Comparison of ENCODE assay signal across 9 cellular contexts in the genomic region with DNA sequence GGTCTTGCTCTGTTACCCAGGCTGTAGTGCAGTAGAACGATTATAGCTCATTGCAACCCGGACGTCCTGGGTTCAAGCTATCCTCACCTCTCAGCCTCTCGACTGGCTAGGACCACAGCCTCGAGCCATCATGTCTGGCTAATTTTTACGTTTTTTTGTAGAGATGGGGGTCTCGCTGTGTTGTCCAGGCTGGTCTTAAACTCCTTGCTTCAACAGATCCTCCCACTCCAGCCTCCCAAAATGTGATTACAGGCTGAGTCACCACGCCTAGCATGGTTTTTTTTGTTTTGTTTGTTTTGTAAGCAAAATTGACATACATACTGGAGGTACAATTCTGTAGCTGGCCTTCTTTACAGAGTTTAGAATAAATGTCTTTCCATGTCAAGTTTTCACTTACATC. TPM values are rescaled to one million over a fixed set of nuclear protein-coding genes. Genes with fewer than 3 reads are reported as not detected.
DNase-seq lines count a peak whose midpoint lies in the region; ATAC-seq and TF ChIP-seq lines count a peak whose summit lies in the region.
"Had no signal": no experiment of that assay in that cellular context is flagged by ENCODE, and none has a peak within 500 bp of the region (broad histone marks: within the 10 kb centered on the region; RNA-seq: fewer than 3 reads in every experiment).

No MANE protein-coding gene starts in this region.

- DNase-seq in ascending aorta (ENCODE audit: low spot score in 2 of 2) (no peak), SW480 (ENCODE audit: low spot score) (no peak), GM19238 (ENCODE audit: insufficient read length, low spot score) (no peak)
- DNase-seq: NCI-H2081 treated with DMSO at 0.1 percent for 48 hours had no signal

- no peak overlapping the region for H3K9ac ChIP-seq in mucosa of rectum (ENCODE audit: low read depth in 1 of 2, low read length in 2 of 2)

- CTCF ChIA-PET in HEK293 (lab: Yijun Ruan, JAX), result interaction anchor here (0.5 to 11.5 kb wide), 15 partner anchors 13 to 331 kb away, joined by 3 to 305 read pairs (median 6); partner anchors contain the start of genes PROK1 and RBM15

- H3K36me3 ChIP-seq in ACC112 (ENCODE audit: insufficient read depth, low read length) (peaks cover 9% of the 10 kb centered on the region; the same call in 1 of the 2 replicates), HEK293 (ENCODE audit: control insufficient read depth in 2 of 2, insufficient read depth in 1 of 2, low read length in 2 of 2) (peaks cover 8 to 26% of the 10 kb centered on the region in 2 experiments), ascending aorta (peaks cover 10 to 22% of the 10 kb centered on the region in 2 donors), mucosa of rectum (ENCODE audit: control insufficient read depth in 2 of 2, insufficient read depth in 2 of 2, low read length in 2 of 2) (peaks cover 12 to 14% of the 10 kb centered on the region in 2 donors)

- no peak overlapping the region for H3K27ac ChIP-seq in ACC112 (ENCODE audit: low read depth, low read length)
- H3K27ac ChIP-seq in HEK293 (ENCODE audit: extremely low read depth, low read depth, low read length), result no peak overlapping the region
- H3K27ac ChIP-seq in ascending aorta, result peak overlapping the region; percentile 93 to 96
- no peak overlapping the region for H3K27ac ChIP-seq in mucosa of rectum (ENCODE audit: low read depth in 2 of 2, low read length in 2 of 2)

- TF ChIP-seq CTCF in HEK293 (tag by site-specific recombination; IDR thresholded peaks at IDR 0.05) (no peak), ascending aorta (IDR thresholded peaks at IDR 0.05) (no peak)

- H2AFZ ChIP-seq in ACC112 (ENCODE audit: low read length, unreplicated experiment), result no peak overlapping the region

- peaks cover 28% of the 10 kb centered on the region for H3K79me2 ChIP-seq in ACC112 (ENCODE audit: control insufficient read depth, insufficient read depth, low read length, unreplicated experiment)

- H3K27me3 ChIP-seq in ACC112 (ENCODE audit: insufficient read depth, low read length), result no peaks in the 10 kb centered on the region
- no peaks in the 10 kb centered on the region for H3K27me3 ChIP-seq in ascending aorta
- no peaks in the 10 kb centered on the region for H3K27me3 ChIP-seq in mucosa of rectum (ENCODE audit: control insufficient read depth in 2 of 2, insufficient read depth in 2 of 2, low read length in 2 of 2)

- intact Hi-C loops in ascending aorta (cut with DNase I), result no loop called here

- H3K9me3 ChIP-seq in HEK293 (ENCODE audit: control insufficient read depth, insufficient read depth, low read depth, low read length) (no peaks in the 10 kb centered on the region), ascending aorta (no peaks in the 10 kb centered on the region), mucosa of rectum (ENCODE audit: control insufficient read depth in 2 of 2, low read length in 2 of 2) (no peaks in the 10 kb centered on the region)

- H3K4me1 ChIP-seq in ACC112 (ENCODE audit: control insufficient read depth, insufficient read depth, low read length, unreplicated experiment), result peaks cover 7% of the 10 kb centered on the region
- no peaks in the 10 kb centered on the region for H3K4me1 ChIP-seq in HEK293 (ENCODE audit: control insufficient read depth, insufficient read depth, low read length)
- peaks cover 9 to 16% of the 10 kb centered on the region in 2 donors for H3K4me1 ChIP-seq in ascending aorta
- H3K4me1 ChIP-seq in mucosa of rectum (ENCODE audit: control insufficient read depth in 2 of 2, insufficient read depth in 2 of 2, low read length in 2 of 2), result peaks cover 4 to 8% of the 10 kb centered on the region in 2 donors

- POLR2A ChIA-PET in HEK293 (lab: Yijun Ruan, JAX), result interaction anchor here (0.6 to 1.2 kb wide), 3 partner anchors 17 to 70 kb away, joined by 3 to 7 read pairs (median 3); partner anchors contain the start of genes RBM15 and SLC16A4

- H3K4me3 ChIP-seq in ACC112 (ENCODE audit: low read depth, low read length) (peak overlapping the region; percentile 81), HEK293 (ENCODE audit: low read depth, low read length) (peak overlapping the region; percentile 9; the same call in 1 of the 2 replicates), ascending aorta (peak overlapping the region; percentile 81 to 93), mucosa of rectum (ENCODE audit: low read length in 2 of 2) (peak overlapping the region; percentile 92 to 97)

- ATAC-seq in GM18907 (IDR thresholded peaks at IDR 0.05; ENCODE audit: unreplicated experiment) (no peak), HG03159 (IDR thresholded peaks at IDR 0.05; ENCODE audit: unreplicated experiment) (no peak)

TF ChIP-seq in HEK293, 187 proteins besides CTCF, POLR2A, EP300 and RAD21:
- TF ChIP-seq ZNF549 (tag by site-specific recombination; IDR thresholded peaks at IDR 0.05), result no peak
- TF ChIP-seq, protein P1, sequence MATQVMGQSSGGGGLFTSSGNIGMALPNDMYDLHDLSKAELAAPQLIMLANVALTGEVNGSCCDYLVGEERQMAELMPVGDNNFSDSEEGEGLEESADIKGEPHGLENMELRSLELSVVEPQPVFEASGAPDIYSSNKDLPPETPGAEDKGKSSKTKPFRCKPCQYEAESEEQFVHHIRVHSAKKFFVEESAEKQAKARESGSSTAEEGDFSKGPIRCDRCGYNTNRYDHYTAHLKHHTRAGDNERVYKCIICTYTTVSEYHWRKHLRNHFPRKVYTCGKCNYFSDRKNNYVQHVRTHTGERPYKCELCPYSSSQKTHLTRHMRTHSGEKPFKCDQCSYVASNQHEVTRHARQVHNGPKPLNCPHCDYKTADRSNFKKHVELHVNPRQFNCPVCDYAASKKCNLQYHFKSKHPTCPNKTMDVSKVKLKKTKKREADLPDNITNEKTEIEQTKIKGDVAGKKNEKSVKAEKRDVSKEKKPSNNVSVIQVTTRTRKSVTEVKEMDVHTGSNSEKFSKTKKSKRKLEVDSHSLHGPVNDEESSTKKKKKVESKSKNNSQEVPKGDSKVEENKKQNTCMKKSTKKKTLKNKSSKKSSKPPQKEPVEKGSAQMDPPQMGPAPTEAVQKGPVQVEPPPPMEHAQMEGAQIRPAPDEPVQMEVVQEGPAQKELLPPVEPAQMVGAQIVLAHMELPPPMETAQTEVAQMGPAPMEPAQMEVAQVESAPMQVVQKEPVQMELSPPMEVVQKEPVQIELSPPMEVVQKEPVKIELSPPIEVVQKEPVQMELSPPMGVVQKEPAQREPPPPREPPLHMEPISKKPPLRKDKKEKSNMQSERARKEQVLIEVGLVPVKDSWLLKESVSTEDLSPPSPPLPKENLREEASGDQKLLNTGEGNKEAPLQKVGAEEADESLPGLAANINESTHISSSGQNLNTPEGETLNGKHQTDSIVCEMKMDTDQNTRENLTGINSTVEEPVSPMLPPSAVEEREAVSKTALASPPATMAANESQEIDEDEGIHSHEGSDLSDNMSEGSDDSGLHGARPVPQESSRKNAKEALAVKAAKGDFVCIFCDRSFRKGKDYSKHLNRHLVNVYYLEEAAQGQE (tag by site-specific recombination; IDR thresholded peaks at IDR 0.05), result no peak
- TF ChIP-seq ZNF423 (tag by site-specific recombination; IDR thresholded peaks at IDR 0.05), result no peak
- 0 out of 2 replicates have a peak, but pooled peaks have one; percentile 16 for TF ChIP-seq ZFHX2 (tag by site-specific recombination; conservative IDR thresholded peaks at IDR 0.05)
- TF ChIP-seq, protein P2, sequence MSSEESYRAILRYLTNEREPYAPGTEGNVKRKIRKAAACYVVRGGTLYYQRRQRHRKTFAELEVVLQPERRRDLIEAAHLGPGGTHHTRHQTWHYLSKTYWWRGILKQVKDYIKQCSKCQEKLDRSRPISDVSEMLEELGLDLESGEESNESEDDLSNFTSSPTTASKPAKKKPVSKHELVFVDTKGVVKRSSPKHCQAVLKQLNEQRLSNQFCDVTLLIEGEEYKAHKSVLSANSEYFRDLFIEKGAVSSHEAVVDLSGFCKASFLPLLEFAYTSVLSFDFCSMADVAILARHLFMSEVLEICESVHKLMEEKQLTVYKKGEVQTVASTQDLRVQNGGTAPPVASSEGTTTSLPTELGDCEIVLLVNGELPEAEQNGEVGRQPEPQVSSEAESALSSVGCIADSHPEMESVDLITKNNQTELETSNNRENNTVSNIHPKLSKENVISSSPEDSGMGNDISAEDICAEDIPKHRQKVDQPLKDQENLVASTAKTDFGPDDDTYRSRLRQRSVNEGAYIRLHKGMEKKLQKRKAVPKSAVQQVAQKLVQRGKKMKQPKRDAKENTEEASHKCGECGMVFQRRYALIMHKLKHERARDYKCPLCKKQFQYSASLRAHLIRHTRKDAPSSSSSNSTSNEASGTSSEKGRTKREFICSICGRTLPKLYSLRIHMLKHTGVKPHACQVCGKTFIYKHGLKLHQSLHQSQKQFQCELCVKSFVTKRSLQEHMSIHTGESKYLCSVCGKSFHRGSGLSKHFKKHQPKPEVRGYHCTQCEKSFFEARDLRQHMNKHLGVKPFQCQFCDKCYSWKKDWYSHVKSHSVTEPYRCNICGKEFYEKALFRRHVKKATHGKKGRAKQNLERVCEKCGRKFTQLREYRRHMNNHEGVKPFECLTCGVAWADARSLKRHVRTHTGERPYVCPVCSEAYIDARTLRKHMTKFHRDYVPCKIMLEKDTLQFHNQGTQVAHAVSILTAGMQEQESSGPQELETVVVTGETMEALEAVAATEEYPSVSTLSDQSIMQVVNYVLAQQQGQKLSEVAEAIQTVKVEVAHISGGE (tag by site-specific recombination; conservative IDR thresholded peaks at IDR 0.05; ENCODE audit: low read depth), result no peak
- peak; percentile 77 for TF ChIP-seq ZNF121 (tag by site-specific recombination; IDR thresholded peaks at IDR 0.05)
- no peak for TF ChIP-seq ZNF184 (tag by site-specific recombination; IDR thresholded peaks at IDR 0.05)
- no peak for TF ChIP-seq KLF16 (tag by site-specific recombination; IDR thresholded peaks at IDR 0.05)

RNA-seq across cellular contexts. Expression of gene LAMTOR5, which starts 1.0 kb away (rescaled TPM):
- 21.7 TPM for total RNA-seq in ascending aorta

RNA-seq across cellular contexts. Expression of gene SLC16A4, which starts 17.7 kb away (rescaled TPM):
- total RNA-seq in ascending aorta, result 5.6 TPM

RNA-seq across cellular contexts. Expression of gene PROK1, which starts 42.5 kb away (rescaled TPM):
- not detected for total RNA-seq in ascending aorta

Comparison
In these comparisons a context has a peak if more than half of its experiments do, and no peak if none do; other contexts are left out.
1. H3K27ac ChIP-seq: peak in ascending aorta (2 of 2); none in ACC112 (single experiment), HEK293 (single experiment) and mucosa of rectum (0 of 2).
2. H3K4me3 ChIP-seq: peak in every context shown above with its lines; median percentile 94 in mucosa of rectum; 87 in ascending aorta; 81 in ACC112; 9 in HEK293.